ENCODE assay signal across 8 cellular contexts in genomic region chr11:58524232-58525036, GRCh38. TPM values are rescaled to one million over a fixed set of nuclear protein-coding genes. Genes with fewer than 3 reads are reported as not detected.
DNase-seq lines count a peak whose midpoint lies in the region; ATAC-seq and TF ChIP-seq lines count a peak whose summit lies in the region.

No MANE protein-coding gene starts in this region.

- H3K27ac ChIP-seq in foreskin keratinocyte (no peak overlapping the region), aorta (ENCODE audit: low read depth in 1 of 2, low read length in 2 of 2) (peak overlapping the region in 1 of 2 donors; percentile 7)

- DNase-seq in Daoy (ENCODE audit: low read depth) = peak; percentile 55
- peak; percentile 61 for DNase-seq in HS-5 (ENCODE audit: low read depth)
- DNase-seq in NT2/D1 (ENCODE audit: low read depth, low spot score) = peak; percentile 82
- DNase-seq in activated T-cell treated with anti-CD3 and anti-CD28 coated beads, Interleukin-2, amount 50 U/mL, for 48 hours = peak; percentile 63 to 73
- DNase-seq in foreskin keratinocyte = peak; percentile 27 to 66
- peak; percentile 70 for DNase-seq in non-pigmented ciliary epithelial cell (ENCODE audit: low read depth)
- peak; percentile 68 to 83 for DNase-seq in aorta

- H3K9ac ChIP-seq in NT2/D1 (ENCODE audit: insufficient read length, low read depth) = no peak overlapping the region

- H3K9me3 ChIP-seq in NT2/D1 (ENCODE audit: insufficient read depth, low read length) = no peaks in the 10 kb centered on the region
- H3K9me3 ChIP-seq in aorta (ENCODE audit: control insufficient read depth, low read length) = no peaks in the 10 kb centered on the region

- H3K4me3 ChIP-seq in NT2/D1 (ENCODE audit: insufficient read length, low read depth) = no peak overlapping the region
- peak overlapping the region in 1 of 2 donors; percentile 32 for H3K4me3 ChIP-seq in aorta (ENCODE audit: low read length in 2 of 2)

- TF ChIP-seq CTCF in foreskin keratinocyte (conservative IDR thresholded peaks at IDR 0.05) = peak; percentile 75

- H3K36me3 ChIP-seq in NT2/D1 (ENCODE audit: insufficient read depth, insufficient read length, low read length) (peaks cover 5% of the 10 kb centered on the region), aorta (ENCODE audit: control insufficient read depth in 1 of 2, insufficient read depth in 2 of 2, low read length in 1 of 2) (peaks cover 2 to 4% of the 10 kb centered on the region in 2 donors)

- WGBS in aorta, 2 donors = 15 to 16% methylated on average over 7 of the region's 7 CpGs

- H3K4me1 ChIP-seq in NT2/D1 (ENCODE audit: insufficient read depth, insufficient read length) = peaks cover 2% of the 10 kb centered on the region
- no peaks in the 10 kb centered on the region for H3K4me1 ChIP-seq in foreskin keratinocyte
- H3K4me1 ChIP-seq in aorta (ENCODE audit: control insufficient read depth in 1 of 2, insufficient read depth in 2 of 2, low read length in 2 of 2) = no peaks in the 10 kb centered on the region

- intact Hi-C loops in aorta (cut with DNase I) = no loop called here

- peak; percentile 47 for ATAC-seq in GM21423 (IDR thresholded peaks at IDR 0.05; ENCODE audit: unreplicated experiment)
- peak; percentile 98 for ATAC-seq in foreskin keratinocyte
- peak; percentile 92 for ATAC-seq in aorta (ENCODE audit: low FRiP score)

- H3K27me3 ChIP-seq in NT2/D1 (ENCODE audit: insufficient read depth, insufficient read length) (no peaks in the 10 kb centered on the region), foreskin keratinocyte (peaks cover 2% of the 10 kb centered on the region), aorta (ENCODE audit: control insufficient read depth in 1 of 2, insufficient read depth in 2 of 2, low read length in 1 of 2) (no peaks in the 10 kb centered on the region)

RNA-seq across cellular contexts. Expression of gene OR5B21, which starts 16.5 kb away (rescaled TPM):
- total RNA-seq in Daoy (2014; rRNA removed; shearing (Covaris generic)) = not detected in 2 replicates
- total RNA-seq in foreskin keratinocyte (not detected in 2 replicates), aorta (not detected)
- polyA plus RNA-seq in foreskin keratinocyte (not detected in 2 replicates), aorta (not detected)

RNA-seq across cellular contexts. Expression of gene LPXN, which starts 51.2 kb away (rescaled TPM):
- 94.8 and 132 TPM in 2 replicates for total RNA-seq in Daoy (2014; rRNA removed; shearing (Covaris generic))
- total RNA-seq in foreskin keratinocyte (14.9 and 33.2 TPM in 2 replicates), aorta (10 to 100 TPM; 15.0 to 20.4 TPM)
- polyA plus RNA-seq in foreskin keratinocyte (12.6 and 27.4 TPM in 2 replicates), aorta (1 to 10 TPM; 7.0 to 8.3 TPM)

RNA-seq across cellular contexts. Expression of gene ZFP91, which starts 54.4 kb away (rescaled TPM):
- total RNA-seq in Daoy (2014; rRNA removed; shearing (Covaris generic)) = 44.6 and 50.5 TPM in 2 replicates
- 55.5 and 59.0 TPM in 2 replicates for total RNA-seq in foreskin keratinocyte
- polyA plus RNA-seq in foreskin keratinocyte = 14.5 and 18.1 TPM in 2 replicates
- 10 to 100 TPM; 51.1 to 57.1 TPM for total RNA-seq in aorta
- polyA plus RNA-seq in aorta = 10 to 100 TPM; 20.3 to 38.2 TPM

Comparison
In these comparisons a context has a peak if more than half of its experiments do, and no peak if none do; other contexts are left out.
1. ATAC-seq: peak in every context shown above with its lines; median percentile 98 in foreskin keratinocyte; 92 in aorta; 47 in GM21423.